ENCODE assay signal across 1 cellular context in genomic region chr14:24141030-24141880, GRCh38.
TF ChIP-seq lines count a peak whose summit lies in the region.

EMC9 (minus strand) TSS chr14:24141591; CDS start chr14:24141304, 287 bp downstream.

TF ChIP-seq in HepG2, 621 proteins besides CTCF, POLR2A, EP300 and RAD21 (continued from another document and continues in another):
- TF ChIP-seq ZHX2 (IDR thresholded peaks at IDR 0.05; ENCODE audit: low read depth) (peak; percentile 31), ZHX2 (CRISPR knock-in tag; IDR thresholded peaks at IDR 0.05; ENCODE audit: borderline replicate concordance) (no peak), ZNF251 (CRISPR knock-in tag; IDR thresholded peaks at IDR 0.05) (peak; percentile 86; the same call in 1 of the 2 replicates), ZNF234 (CRISPR knock-in tag; conservative IDR thresholded peaks at IDR 0.05) (no peak), REST (IDR thresholded peaks at IDR 0.05; ENCODE audit: borderline replicate concordance in 1 of 2, low read depth in 1 of 2, low read length in 2 of 2) (peak in 1 of 2 experiments; percentile 56; a peak in 2 of 4 replicates), ZXDC (CRISPR knock-in tag; IDR thresholded peaks at IDR 0.05) (no peak), MIXL1 (CRISPR knock-in tag; IDR thresholded peaks at IDR 0.05) (no peak; the same call in 1 of the 2 replicates), KLF11 (CRISPR knock-in tag; IDR thresholded peaks at IDR 0.05) (peak; percentile 86; the same call in 1 of the 2 replicates), SIX1 (CRISPR knock-in tag; IDR thresholded peaks at IDR 0.05; ENCODE audit: borderline replicate concordance) (no peak; the same call in 1 of the 2 replicates), CBFB (CRISPR knock-in tag; IDR thresholded peaks at IDR 0.05) (peak; percentile 88), SRSF4 (IDR thresholded peaks at IDR 0.05; ENCODE audit: low read depth, low read length, poor library complexity, severe bottlenecking) (no peak), GFI1 (CRISPR knock-in tag; IDR thresholded peaks at IDR 0.05; ENCODE audit: borderline replicate concordance) (no peak), TFAP4 (IDR thresholded peaks at IDR 0.05; ENCODE audit: borderline replicate concordance, low read depth) (peak; percentile 68; the same call in 1 of the 2 replicates), POLR2AphosphoS2 (IDR thresholded peaks at IDR 0.05; ENCODE audit: low read depth, low read length) (0 out of 2 replicates have a peak, but pooled peaks have one; percentile 3), TCF12 (IDR thresholded peaks at IDR 0.05) (no peak), TCF12 (CRISPR knock-in tag; IDR thresholded peaks at IDR 0.05) (peak; percentile 78), EEA1 (CRISPR knock-in tag; IDR thresholded peaks at IDR 0.05; ENCODE audit: borderline replicate concordance) (peak; percentile 98), SNAI1 (CRISPR knock-in tag; IDR thresholded peaks at IDR 0.05; ENCODE audit: borderline replicate concordance) (peak; percentile 91), ZNF224 (CRISPR knock-in tag; IDR thresholded peaks at IDR 0.05) (no peak), ZNF160 (CRISPR knock-in tag; IDR thresholded peaks at IDR 0.05) (peak; percentile 92), ZNF329 (CRISPR knock-in tag; IDR thresholded peaks at IDR 0.05; ENCODE audit: low read depth) (no peak), DNMT3B (CRISPR knock-in tag; conservative IDR thresholded peaks at IDR 0.05) (peak; percentile 77; the same call in 1 of the 2 replicates), ZNF850 (CRISPR knock-in tag; conservative IDR thresholded peaks at IDR 0.05) (no peak), NR2F2 (IDR thresholded peaks at IDR 0.05; ENCODE audit: borderline replicate concordance, low read depth) (no peak), ZNF230 (CRISPR knock-in tag; IDR thresholded peaks at IDR 0.05) (peak; percentile 100), IRF9 (CRISPR knock-in tag; IDR thresholded peaks at IDR 0.05; ENCODE audit: borderline replicate concordance) (peak; percentile 96; the same call in 1 of the 2 replicates), ZNF782 (CRISPR knock-in tag; IDR thresholded peaks at IDR 0.05; ENCODE audit: borderline replicate concordance) (peak; percentile 99), PITX1 (CRISPR knock-in tag; IDR thresholded peaks at IDR 0.05) (peak; percentile 84), LCORL (IDR thresholded peaks at IDR 0.05) (no peak), LCORL (CRISPR knock-in tag; IDR thresholded peaks at IDR 0.05) (no peak), ATAD3A (CRISPR knock-in tag; IDR thresholded peaks at IDR 0.05) (no peak; the same call in 1 of the 2 replicates), ZNF317 (CRISPR knock-in tag; IDR thresholded peaks at IDR 0.05) (peak; percentile 95), SKIL (CRISPR knock-in tag; IDR thresholded peaks at IDR 0.05; ENCODE audit: borderline replicate concordance) (no peak), CCDC6 (CRISPR knock-in tag; IDR thresholded peaks at IDR 0.05) (no peak), PCBP1 (IDR thresholded peaks at IDR 0.05; ENCODE audit: borderline replicate concordance, low read depth, low read length) (peak; percentile 95), CREM (IDR thresholded peaks at IDR 0.05) (peak; percentile 88), CREM (CRISPR knock-in tag; IDR thresholded peaks at IDR 0.05) (peak; percentile 58; the same call in 1 of the 2 replicates), CBX5 (CRISPR knock-in tag; IDR thresholded peaks at IDR 0.05; ENCODE audit: borderline replicate concordance) (peak; percentile 79), MYPOP (CRISPR knock-in tag; IDR thresholded peaks at IDR 0.05) (no peak), NFRKB (IDR thresholded peaks at IDR 0.05) (no peak), TP53 (CRISPR knock-in tag; conservative IDR thresholded peaks at IDR 0.05) (peak; percentile 15; the same call in 1 of the 2 replicates), PHF21A (CRISPR knock-in tag; IDR thresholded peaks at IDR 0.05) (no peak), IKZF1 (IDR thresholded peaks at IDR 0.05) (no peak), ATRX (CRISPR knock-in tag; IDR thresholded peaks at IDR 0.05; ENCODE audit: borderline replicate concordance) (0 out of 2 replicates have a peak, but pooled peaks have one; percentile 9), ZFP36 (IDR thresholded peaks at IDR 0.05; ENCODE audit: borderline replicate concordance, low read depth, low read length, partially characterized antibody) (no peak), GTF2F1 (IDR thresholded peaks at IDR 0.05; ENCODE audit: low read length) (no peak), ZNF232 (CRISPR knock-in tag; IDR thresholded peaks at IDR 0.05; ENCODE audit: borderline replicate concordance) (peak; percentile 90)
